Comparison of ENCODE assay signal across 29 cellular contexts in genomic region chr5:44360919-44361625, GRCh38. TPM values are rescaled to one million over a fixed set of nuclear protein-coding genes. Genes with fewer than 3 reads are reported as not detected.
"Had no signal": no experiment of that assay in that cellular context is flagged by ENCODE, and none has a peak within 500 bp of the region (broad histone marks: within the 10 kb centered on the region; RNA-seq: fewer than 3 reads in every experiment).

No MANE protein-coding gene starts in this region.

- H3K27me3 ChIP-seq: esophagus squamous epithelium, heart right ventricle, neural progenitor cell, sigmoid colon, spleen, tibial nerve, upper lobe of right lung, uterus had no signal

- H3K9me3 Mint-ChIP-seq: mesothelial cell of epicardium; neural progenitor cell; stimulated activated naive B cell treated with anti-CD40 and anti-IgM and Interleukin-4, amounts not matched to agents 10 μg/mL and 1 μg/mL and 100 μg/mL, for 72 hours; stimulated activated naive CD8-positive, alpha-beta T cell treated with anti-CD3 and anti-CD28 coated beads, Interleukin-15, Interleukin-2, amounts not matched to agents 100 ng/mL and 50 ng/mL, for 24 hours had no signal

- H3K9me3 ChIP-seq: esophagus squamous epithelium, heart right ventricle, prostate gland, sigmoid colon, spleen, thoracic aorta, tibial nerve, upper lobe of right lung, uterus had no signal

- H3K36me3 ChIP-seq: esophagus squamous epithelium, heart right ventricle, neural progenitor cell, prostate gland, sigmoid colon, spleen, thoracic aorta, tibial nerve, upper lobe of right lung, uterus had no signal

- H3K27me3 Mint-ChIP-seq: effector memory CD8-positive, alpha-beta T cell; naive B cell; natural killer cell treated with Interleukin-12 subunit alpha and Interleukin-12 subunit beta and Interleukin-15 and Interleukin-18, amount 100 ng/mL, for 72 hours; stimulated activated naive B cell treated with anti-CD40 and anti-IgM and Interleukin-4, amounts not matched to agents 10 μg/mL and 1 μg/mL and 100 μg/mL, for 72 hours; stimulated activated naive CD8-positive, alpha-beta T cell treated with anti-CD3 and anti-CD28 coated beads, Interleukin-15, Interleukin-2, amounts not matched to agents 100 ng/mL and 50 ng/mL, for 24 hours had no signal

- ATAC-seq: effector memory CD8-positive, alpha-beta T cell; left colon; mucosa of descending colon; natural killer cell treated with Interleukin-12 subunit alpha and Interleukin-12 subunit beta and Interleukin-15 and Interleukin-18, amount 100 ng/mL, for 72 hours; right cardiac atrium; stimulated activated naive B cell treated with anti-CD40 and anti-IgM and Interleukin-4, amounts not matched to agents 10 μg/mL and 1 μg/mL and 100 μg/mL, for 72 hours; upper lobe of right lung had no signal

- H3K27ac Mint-ChIP-seq: effector memory CD8-positive, alpha-beta T cell; mesothelial cell of epicardium; naive B cell; natural killer cell treated with Interleukin-12 subunit alpha and Interleukin-12 subunit beta and Interleukin-15 and Interleukin-18, amount 100 ng/mL, for 72 hours; neural progenitor cell; stimulated activated naive B cell treated with anti-CD40 and anti-IgM and Interleukin-4, amounts not matched to agents 10 μg/mL and 1 μg/mL and 100 μg/mL, for 72 hours; stimulated activated naive CD8-positive, alpha-beta T cell treated with anti-CD3 and anti-CD28 coated beads, Interleukin-15, Interleukin-2, amounts not matched to agents 100 ng/mL and 50 ng/mL, for 24 hours had no signal

- DNase-seq: cortex of kidney; effector memory CD8-positive, alpha-beta T cell; erythroblast; esophagus squamous epithelium; foreskin melanocyte; glutamatergic neuron; heart right ventricle; hippocampal formation; left colon; mesenchymal stem cell; mucosa of descending colon; naive B cell; sigmoid colon; spleen; stimulated activated CD4-positive, alpha-beta T cell treated with anti-CD3 and anti-CD28 coated beads, Interleukin-4, amount 100 ng/mL, for 4 hours; stimulated activated naive B cell treated with anti-CD40 and anti-IgM and Interleukin-4, amounts not matched to agents 10 μg/mL and 1 μg/mL and 100 μg/mL, for 72 hours; upper lobe of right lung; uterus had no signal

- H3K4me1 Mint-ChIP-seq: naive B cell; neural progenitor cell; stimulated activated naive B cell treated with anti-CD40 and anti-IgM and Interleukin-4, amounts not matched to agents 10 μg/mL and 1 μg/mL and 100 μg/mL, for 72 hours had no signal

- H3K36me3 Mint-ChIP-seq: mesothelial cell of epicardium; naive B cell; natural killer cell treated with Interleukin-12 subunit alpha and Interleukin-12 subunit beta and Interleukin-15 and Interleukin-18, amount 100 ng/mL, for 72 hours; neural progenitor cell; stimulated activated naive B cell treated with anti-CD40 and anti-IgM and Interleukin-4, amounts not matched to agents 10 μg/mL and 1 μg/mL and 100 μg/mL, for 72 hours had no signal

- H3K4me3 ChIP-seq: esophagus squamous epithelium, heart right ventricle, mucosa of descending colon, neural progenitor cell, prostate gland, sigmoid colon, skin epidermis, spleen, thoracic aorta, tibial nerve, upper lobe of right lung, uterus had no signal

- H3K4me3 Mint-ChIP-seq: effector memory CD8-positive, alpha-beta T cell; mesothelial cell of epicardium; naive B cell; natural killer cell treated with Interleukin-12 subunit alpha and Interleukin-12 subunit beta and Interleukin-15 and Interleukin-18, amount 100 ng/mL, for 72 hours; neural progenitor cell; stimulated activated naive B cell treated with anti-CD40 and anti-IgM and Interleukin-4, amounts not matched to agents 10 μg/mL and 1 μg/mL and 100 μg/mL, for 72 hours; stimulated activated naive CD8-positive, alpha-beta T cell treated with anti-CD3 and anti-CD28 coated beads, Interleukin-15, Interleukin-2, amounts not matched to agents 100 ng/mL and 50 ng/mL, for 24 hours had no signal

- H3K27ac ChIP-seq: esophagus squamous epithelium, heart right ventricle, neural progenitor cell, prostate gland, sigmoid colon, skin epidermis, spleen, thoracic aorta, tibial nerve, upper lobe of right lung, uterus had no signal

- H3K4me1 ChIP-seq: esophagus squamous epithelium, heart right ventricle, neural progenitor cell, prostate gland, tibial nerve, uterus had no signal

RNA-seq across cellular contexts. Expression of gene FGF10, which starts 28.1 kb away (rescaled TPM):
- total RNA-seq: dermis microvascular lymphatic vessel endothelial cell; lung microvascular endothelial cell; natural killer cell treated with Interleukin-12 subunit alpha and Interleukin-12 subunit beta and Interleukin-15 and Interleukin-18, amount 100 ng/mL, for 72 hours; spleen had no signal
